ENCODE assay signal across 12 cellular contexts in genomic region chr6:5513393-5513792, GRCh38.
"Had no signal": no experiment of that assay in that cellular context is flagged by ENCODE, and none has a peak within 500 bp of the region (broad histone marks: within the 10 kb centered on the region; RNA-seq: fewer than 3 reads in every experiment).

No MANE protein-coding gene starts in this region.

- FAIRE-seq: TTC549 had no signal

- H3K27ac ChIP-seq: brain microvascular endothelial cell, foreskin keratinocyte, thoracic aorta had no signal

- ATAC-seq: foreskin keratinocyte; natural killer cell treated with Interleukin-12 subunit alpha and Interleukin-12 subunit beta and Interleukin-15 and Interleukin-18, amount 100 ng/mL, for 72 hours had no signal

- H3K27me3 ChIP-seq: brain microvascular endothelial cell, foreskin keratinocyte had no signal

- H3K4me3 ChIP-seq: thoracic aorta had no signal

- H3K9me3 ChIP-seq: thoracic aorta had no signal

- H3K4me1 ChIP-seq: foreskin keratinocyte had no signal

- DNase-seq: activated CD4-positive, alpha-beta T cell treated with anti-CD3 and anti-CD28 coated beads, Interleukin-2, amount 10 ng/mL, durations not matched to agents 7 days and 5 days; activated CD8-positive, alpha-beta memory T cell treated with anti-CD3 and anti-CD28 coated beads for 24 hours; activated naive CD4-positive, alpha-beta T cell; activated naive CD8-positive, alpha-beta T cell treated with anti-CD3 and anti-CD28 coated beads, Interleukin-2, amount 10 ng/mL, durations not matched to agents 7 days and 5 days; brain microvascular endothelial cell; cortex of kidney; effector memory CD4-positive, alpha-beta T cell; foreskin keratinocyte; stimulated activated CD4-positive, alpha-beta T cell treated with anti-CD3 and anti-CD28 coated beads, Interleukin-1b, Interleukin-23, amount 100 ng/mL, for 48 hours had no signal

- H3K36me3 ChIP-seq: brain microvascular endothelial cell, thoracic aorta had no signal
